19 cellular contexts compared by ENCODE assay signal in the genomic region with DNA sequence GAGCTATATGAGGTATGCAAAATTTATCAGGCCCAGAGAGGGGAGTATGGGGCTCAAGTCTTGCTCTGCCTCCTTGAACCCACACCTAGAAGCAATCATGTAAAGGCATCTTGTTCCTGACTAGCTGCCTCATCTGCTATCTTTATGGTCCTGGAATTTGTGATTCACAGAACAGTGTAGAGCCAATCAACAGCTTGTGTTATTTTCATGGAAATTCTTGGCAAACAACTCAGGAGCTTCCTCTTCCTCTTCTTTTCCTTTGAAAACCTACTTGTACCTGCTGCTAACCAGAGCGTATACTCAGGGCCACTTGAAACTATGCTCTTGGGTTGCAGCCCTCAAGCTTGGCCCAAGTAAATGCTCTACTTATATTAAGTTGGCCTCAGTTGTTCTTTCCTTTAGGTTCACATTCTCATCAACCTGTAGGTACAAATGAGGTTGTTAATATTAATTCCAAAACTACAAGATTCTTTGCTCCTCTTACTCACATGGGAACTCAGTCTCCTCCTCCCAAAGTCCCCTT. TPM values are rescaled to one million over a fixed set of nuclear protein-coding genes. Genes with fewer than 3 reads are reported as not detected.
"Had no signal": no experiment of that assay in that cellular context is flagged by ENCODE, and none has a peak within 500 bp of the region (broad histone marks: within the 10 kb centered on the region; RNA-seq: fewer than 3 reads in every experiment).

No MANE protein-coding gene starts in this region.

- H3K27me3 Mint-ChIP-seq: activated CD4-positive, alpha-beta T cell treated with anti-CD3 and anti-CD28 coated beads, Interleukin-2, amount 10 ng/mL, durations not matched to agents 24 days and 14 days; activated naive CD8-positive, alpha-beta T cell treated with anti-CD3 and anti-CD28 coated beads for 36 hours had no signal

- H3K4me1 ChIP-seq: breast epithelium had no signal

- H3K27ac ChIP-seq: breast epithelium, esophagus muscularis mucosa, lower lobe of right lung had no signal

- H3K4me3 ChIP-seq: breast epithelium, esophagus muscularis mucosa, lower lobe of right lung, smooth muscle cell had no signal

- H3K4me2 ChIP-seq: smooth muscle cell had no signal

- H3K9me3 Mint-ChIP-seq: activated CD4-positive, alpha-beta T cell treated with anti-CD3 and anti-CD28 coated beads, Interleukin-2, amount 10 ng/mL, durations not matched to agents 24 days and 14 days; activated naive CD8-positive, alpha-beta T cell treated with anti-CD3 and anti-CD28 coated beads for 36 hours had no signal

- H3K27me3 ChIP-seq: breast epithelium, esophagus muscularis mucosa had no signal

- H3K27ac Mint-ChIP-seq: activated CD4-positive, alpha-beta T cell treated with anti-CD3 and anti-CD28 coated beads, Interleukin-2, amount 10 ng/mL, durations not matched to agents 24 days and 14 days; activated naive CD8-positive, alpha-beta T cell treated with anti-CD3 and anti-CD28 coated beads for 36 hours; naive thymus-derived CD4-positive, alpha-beta T cell had no signal

- DNase-seq: activated CD4-positive, alpha-beta T cell treated with anti-CD3 and anti-CD28 coated beads, Interleukin-2, amount 10 ng/mL, durations not matched to agents 24 days and 14 days; activated CD4-positive, CD25-positive, alpha-beta regulatory T cell; activated CD8-positive, alpha-beta memory T cell treated with anti-CD3 and anti-CD28 coated beads for 24 hours; activated gamma-delta T cell treated with Interleukin-2 at 50 U/mL for 16 hours; activated naive CD8-positive, alpha-beta T cell treated with anti-CD3 and anti-CD28 coated beads for 36 hours; anterior cingulate cortex; hippocampal formation; kidney glomerular epithelial cell; lower lobe of right lung; naive thymus-derived CD4-positive, alpha-beta T cell; stimulated activated CD4-positive, alpha-beta T cell treated with anti-CD3 and anti-CD28 coated beads, Interleukin-4, amount 100 ng/mL, for 4 hours; stimulated activated CD8-positive, alpha-beta memory T cell treated with anti-CD3 and anti-CD28 coated beads, Interleukin-4, amount 100 ng/mL, for 48 hours; stimulated activated naive CD4-positive, alpha-beta T cell treated with Interleukin-2 at 50 U/mL for 16 hours; substantia nigra; trophoblast cell had no signal

- H3K4me3 Mint-ChIP-seq: activated CD4-positive, alpha-beta T cell treated with anti-CD3 and anti-CD28 coated beads, Interleukin-2, amount 10 ng/mL, durations not matched to agents 24 days and 14 days; activated naive CD8-positive, alpha-beta T cell treated with anti-CD3 and anti-CD28 coated beads for 36 hours; naive thymus-derived CD4-positive, alpha-beta T cell had no signal

- H3K36me3 Mint-ChIP-seq: activated naive CD8-positive, alpha-beta T cell treated with anti-CD3 and anti-CD28 coated beads for 36 hours; naive thymus-derived CD4-positive, alpha-beta T cell had no signal

- H3K36me3 ChIP-seq: breast epithelium, esophagus muscularis mucosa, lower lobe of right lung had no signal

- H3K9me3 ChIP-seq: breast epithelium, esophagus muscularis mucosa, lower lobe of right lung had no signal

- ATAC-seq: lower lobe of right lung; naive thymus-derived CD4-positive, alpha-beta T cell had no signal

RNA-seq across cellular contexts. Expression of gene NOSTRIN, which starts 3.5 kb away (rescaled TPM):
- total RNA-seq: activated CD4-positive, alpha-beta T cell treated with anti-CD3 and anti-CD28 coated beads, Interleukin-2, amount 10 ng/mL, durations not matched to agents 24 days and 14 days; activated naive CD8-positive, alpha-beta T cell treated with anti-CD3 and anti-CD28 coated beads for 36 hours; smooth muscle cell; T-helper 2 cell treated with Interferon-gamma antibody and Interleukin-4, amounts not matched to agents 100 ng/mL and 5 ng/mL, for 36 hours had no signal
- polyA plus RNA-seq: naive thymus-derived CD4-positive, alpha-beta T cell had no signal
